14 cellular contexts compared by ENCODE assay signal in genomic region chr21:16072692-16073091, GRCh38.
DNase-seq lines count a peak whose midpoint lies in the region; ATAC-seq, FAIRE-seq and TF ChIP-seq lines count a peak whose summit lies in the region.
"Had no signal": no experiment of that assay in that cellular context is flagged by ENCODE, and none has a peak within 500 bp of the region (broad histone marks: within the 10 kb centered on the region; RNA-seq: fewer than 3 reads in every experiment).

No MANE protein-coding gene starts in this region.

- in situ Hi-C loops in astrocyte of the spinal cord (cut with HindIII; ENCODE audit: low sequenced_read_pairs), result no loop called here

- H3K27ac Mint-ChIP-seq in activated CD4-positive, alpha-beta memory T cell treated with anti-CD3 and anti-CD28 coated beads for 36 hours, result no peak overlapping the region
- H3K27ac Mint-ChIP-seq: activated T-helper 1 cell treated with anti-CD3 and anti-CD28 coated beads, Interleukin-12 subunit alpha, Interleukin-12 subunit beta, Interleukin-2, Interleukin-4 antibody, amounts not matched to agents 30 ng/mL and 10 ng/mL and 1 ng/mL, durations not matched to agents 14 hours and 24 hours and 36 hours had no signal

- POLR2A ChIA-PET in activated CD4-positive, alpha-beta memory T cell treated with anti-CD3 and anti-CD28 coated beads for 36 hours (lab: Charles Lee), result no interaction called here

- H3K36me3 Mint-ChIP-seq in activated CD4-positive, alpha-beta memory T cell treated with anti-CD3 and anti-CD28 coated beads for 36 hours, result no peaks in the 10 kb centered on the region

- no peaks in the 10 kb centered on the region for H3K4me1 Mint-ChIP-seq in activated CD4-positive, alpha-beta memory T cell treated with anti-CD3 and anti-CD28 coated beads for 36 hours (ENCODE audit: low read depth)
- H3K4me1 Mint-ChIP-seq: central memory CD8-positive, alpha-beta T cell had no signal

- no peaks in the 10 kb centered on the region for H3K27me3 ChIP-seq in hepatocyte

- no peak for TF ChIP-seq POLR2A in H54 (IDR thresholded peaks at IDR 0.05; ENCODE audit: low read depth, low read length)

- H3K9me3 Mint-ChIP-seq in activated CD4-positive, alpha-beta memory T cell treated with anti-CD3 and anti-CD28 coated beads for 36 hours, result no peaks in the 10 kb centered on the region
- H3K9me3 Mint-ChIP-seq: activated T-helper 1 cell treated with anti-CD3 and anti-CD28 coated beads, Interleukin-12 subunit alpha, Interleukin-12 subunit beta, Interleukin-2, Interleukin-4 antibody, amounts not matched to agents 30 ng/mL and 10 ng/mL and 1 ng/mL, durations not matched to agents 14 hours and 24 hours and 36 hours; central memory CD8-positive, alpha-beta T cell had no signal

- H3K27ac ChIP-seq in hepatocyte (peak overlapping the region; percentile 60), substantia nigra (ENCODE audit: low read depth, low read length, poor library complexity, severe bottlenecking) (peak overlapping the region; percentile 97)

- no peaks in the 10 kb centered on the region for H4K20me1 ChIP-seq in hepatocyte (ENCODE audit: insufficient read depth, poor library complexity, severe bottlenecking)

- no peaks in the 10 kb centered on the region for H3K79me2 ChIP-seq in hepatocyte

- intact Hi-C loops in activated CD4-positive, alpha-beta memory T cell treated with anti-CD3 and anti-CD28 coated beads for 36 hours (cut with micrococcal nuclease), result no loop called here

- H3K4me3 ChIP-seq in astrocyte of the spinal cord (ENCODE audit: low read depth, low read length), result no peak overlapping the region
- H3K4me3 ChIP-seq in hepatocyte, result no peak overlapping the region
- H3K4me3 ChIP-seq: lung had no signal

- H3K4me1 ChIP-seq in hepatocyte (ENCODE audit: insufficient read depth), result peaks cover 3% of the 10 kb centered on the region

- no peaks in the 10 kb centered on the region for H3K27me3 Mint-ChIP-seq in activated CD4-positive, alpha-beta memory T cell treated with anti-CD3 and anti-CD28 coated beads for 36 hours
- H3K27me3 Mint-ChIP-seq: central memory CD8-positive, alpha-beta T cell had no signal

- H3K4me2 ChIP-seq in hepatocyte, result peak overlapping the region; percentile 26

- FAIRE-seq in H54 (lab: Jason Lieb, UNC), result peak; percentile 87
- FAIRE-seq: D721Med had no signal

- DNase-seq in H54 (ENCODE audit: insufficient read length, low spot score) (no peak), astrocyte of the spinal cord (ENCODE audit: low read depth, low spot score) (peak; percentile 87), hepatocyte (ENCODE audit: low spot score) (peak; percentile 62), substantia nigra (lab: John Stamatoyannopoulos, UW) (peak in 9 of 49 donors; percentile 5 to 65 (median 15)), NCI-H1417 (lab: John Stamatoyannopoulos, UW) (no peak), HuH-7 (ENCODE audit: low spot score) (no peak)
- DNase-seq in activated CD4-positive, alpha-beta memory T cell treated with anti-CD3 and anti-CD28 coated beads for 36 hours, result no peak
- DNase-seq: NCI-H69 had no signal

- no peak for TF ChIP-seq CTCF in astrocyte of the spinal cord (IDR thresholded peaks at IDR 0.05; ENCODE audit: low read depth, low read length)
- TF ChIP-seq CTCF in hepatocyte (IDR thresholded peaks at IDR 0.05; ENCODE audit: poor library complexity), result no peak

- H3K9me3 ChIP-seq in hepatocyte (ENCODE audit: low read depth), result no peaks in the 10 kb centered on the region

- no peak overlapping the region for H2AFZ ChIP-seq in hepatocyte

- CTCF ChIA-PET in activated CD4-positive, alpha-beta memory T cell treated with anti-CD3 and anti-CD28 coated beads for 36 hours (lab: Charles Lee), result no interaction called here

- no peak overlapping the region for H3K4me3 Mint-ChIP-seq in activated CD4-positive, alpha-beta memory T cell treated with anti-CD3 and anti-CD28 coated beads for 36 hours
- H3K4me3 Mint-ChIP-seq: activated T-helper 1 cell treated with anti-CD3 and anti-CD28 coated beads, Interleukin-12 subunit alpha, Interleukin-12 subunit beta, Interleukin-2, Interleukin-4 antibody, amounts not matched to agents 30 ng/mL and 10 ng/mL and 1 ng/mL, durations not matched to agents 14 hours and 24 hours and 36 hours; central memory CD8-positive, alpha-beta T cell had no signal

- H3K36me3 ChIP-seq in hepatocyte (replicated peaks; ENCODE audit: insufficient read depth, low read depth), result no peaks in the 10 kb centered on the region

- ATAC-seq in GM18498 (IDR thresholded peaks at IDR 0.05; ENCODE audit: unreplicated experiment), result no peak
- ATAC-seq: activated CD4-positive, CD25-positive, alpha-beta regulatory T cell treated with anti-CD3 and anti-CD28 coated beads, Interleukin-2, amount 50 U/mL, for 24 hours had no signal

- H3K9me2 ChIP-seq in hepatocyte (replicated peaks; ENCODE audit: insufficient read depth), result no peaks in the 10 kb centered on the region

- 50% methylated on average over 6 of the region's 6 CpGs for WGBS in hepatocyte (ENCODE audit: low lambda C conversion rate, missing lambda C conversion rate)

Comparison
In these comparisons a context has a peak if more than half of its experiments do, and no peak if none do; other contexts are left out.
1. DNase-seq: peak in astrocyte of the spinal cord (single experiment) and hepatocyte (single experiment); none in H54 (single experiment), activated CD4-positive, alpha-beta memory T cell treated with anti-CD3 and anti-CD28 coated beads for 36 hours (single experiment), NCI-H1417 (0 of 3) and HuH-7 (single experiment).